Comparison of ENCODE assay signal across 8 cellular contexts in genomic region chr11:17353228-17354021, GRCh38. TPM values are rescaled to one million over a fixed set of nuclear protein-coding genes. Genes with fewer than 3 reads are reported as not detected.
A peak's percentile ranks its signal among the peaks of the same experiment; 100 is the strongest.
DNase-seq lines count a peak whose midpoint lies in the region; ATAC-seq, FAIRE-seq and TF ChIP-seq lines count a peak whose summit lies in the region.

No MANE protein-coding gene starts in this region.

- ATAC-seq in activated T-cell treated with anti-CD3 and anti-CD28 coated beads, Interleukin-2, amount 50 U/mL, for 4 hours = peak; percentile 48 to 52
- no peak for ATAC-seq in HG03378 (IDR thresholded peaks at IDR 0.05; ENCODE audit: unreplicated experiment)

- peaks cover 22% of the 10 kb centered on the region for H3K79me2 ChIP-seq in OCI-LY7 (ENCODE audit: insufficient read depth, low read depth, low read length)

- no peaks in the 10 kb centered on the region for H3K9me2 ChIP-seq in OCI-LY7 (ENCODE audit: insufficient read depth, low read length)

- intact Hi-C loops in OCI-LY7 (cut with micrococcal nuclease; ENCODE audit: unreplicated experiment) (loop anchor here (1.0 to 2.0 kb wide), 4 partner anchors 77 to 276 kb away; partner anchors contain the start of genes NUCB2 and RPS13), esophagus muscularis mucosa (cut with DNase I) (no loop called here)

- no peak for TF ChIP-seq CTCF in OCI-LY7 (conservative IDR thresholded peaks at IDR 0.05; ENCODE audit: low read length)
- no peak for TF ChIP-seq CTCF in esophagus muscularis mucosa (IDR thresholded peaks at IDR 0.05)

- H3K4me2 ChIP-seq in OCI-LY7 (ENCODE audit: low read length) = peak overlapping the region; percentile 95

- TF ChIP-seq POLR2A in GM12891 (IDR thresholded peaks at IDR 0.05; ENCODE audit: low read depth, low read length) = no peak
- no peak for TF ChIP-seq POLR2A in esophagus muscularis mucosa (IDR thresholded peaks at IDR 0.05; ENCODE audit: low read depth)

- H3K4me1 Mint-ChIP-seq in activated T-cell treated with anti-CD3 and anti-CD28 coated beads, Interleukin-2, amount 50 U/mL, for 4 hours (ENCODE audit: low read depth) = peaks cover 36% of the 10 kb centered on the region

- H3K36me3 ChIP-seq in OCI-LY7 (ENCODE audit: insufficient read depth, low read length) (peaks cover 19% of the 10 kb centered on the region), esophagus muscularis mucosa (peaks cover 0 to 7% (median 3%) of the 10 kb centered on the region in 4 donors), mucosa of rectum (ENCODE audit: control insufficient read depth in 2 of 2, insufficient read depth in 2 of 2, low read length in 2 of 2) (peaks cover 0 to 5% of the 10 kb centered on the region in 2 donors)

- no peak for TF ChIP-seq EP300 in esophagus muscularis mucosa (IDR thresholded peaks at IDR 0.05)

- H3K4me1 ChIP-seq in OCI-LY7 (ENCODE audit: insufficient read depth, low read length, poor library complexity, severe bottlenecking) = peaks cover 26% of the 10 kb centered on the region
- H3K4me1 ChIP-seq in esophagus muscularis mucosa = peaks cover 13 to 34% (median 23%) of the 10 kb centered on the region in 4 donors
- peaks cover 16 to 17% of the 10 kb centered on the region in 2 donors for H3K4me1 ChIP-seq in mucosa of rectum (ENCODE audit: control insufficient read depth in 2 of 2, insufficient read depth in 2 of 2, low read length in 2 of 2)

- no TSS peak for BruUV-seq in OCI-LY7 (replicated peaks; lab: Mats Ljungman, UMichigan)

- peak overlapping the region; percentile 61 for H2AFZ ChIP-seq in OCI-LY7 (ENCODE audit: low read length)

- H3K27me3 ChIP-seq in esophagus muscularis mucosa (no peaks in the 10 kb centered on the region), mucosa of rectum (ENCODE audit: control insufficient read depth in 2 of 2, insufficient read depth in 2 of 2, low read length in 2 of 2) (no peaks in the 10 kb centered on the region)

- under 1% methylated on average over 52 of the region's 60 CpGs for WGBS in esophagus muscularis mucosa

- peak overlapping the region; percentile 63 to 76 for H3K9ac ChIP-seq in mucosa of rectum (ENCODE audit: low read depth in 1 of 2, low read length in 2 of 2)

- peak overlapping the region; percentile 93 for H3K4me3 Mint-ChIP-seq in activated T-cell treated with anti-CD3 and anti-CD28 coated beads, Interleukin-2, amount 50 U/mL, for 4 hours

- CTCF ChIA-PET in OCI-LY7 (lab: Charles Lee; ENCODE audit: unreplicated experiment) = interaction anchor here (0.6 to 0.7 kb wide), 2 partner anchors 9 to 28 kb away, joined by 3 read pairs; no protein-coding TSS in a partner anchor

- no peaks in the 10 kb centered on the region for H3K36me3 Mint-ChIP-seq in activated T-cell treated with anti-CD3 and anti-CD28 coated beads, Interleukin-2, amount 50 U/mL, for 4 hours (ENCODE audit: insufficient read depth)

- H3K9me3 Mint-ChIP-seq in activated T-cell treated with anti-CD3 and anti-CD28 coated beads, Interleukin-2, amount 50 U/mL, for 4 hours = no peaks in the 10 kb centered on the region

- no peak for FAIRE-seq in GM12891 (lab: Jason Lieb, UNC)

- H3K9me3 ChIP-seq in OCI-LY7 (ENCODE audit: low read length) = peaks cover 5% of the 10 kb centered on the region; the same call in 1 of the 2 replicates
- no peaks in the 10 kb centered on the region for H3K9me3 ChIP-seq in esophagus muscularis mucosa
- no peaks in the 10 kb centered on the region for H3K9me3 ChIP-seq in mucosa of rectum (ENCODE audit: control insufficient read depth in 2 of 2, low read length in 2 of 2)

- peaks cover 4% of the 10 kb centered on the region for H3K27me3 Mint-ChIP-seq in activated T-cell treated with anti-CD3 and anti-CD28 coated beads, Interleukin-2, amount 50 U/mL, for 4 hours (ENCODE audit: low read depth)

- POLR2A ChIA-PET in OCI-LY7 (lab: Charles Lee) = interaction anchor here (1.6 kb wide), 2 partner anchors 77 to 275 kb away, joined by 5 read pairs; partner anchors contain the start of gene NUCB2

- H3K4me3 ChIP-seq in OCI-LY7 (ENCODE audit: low read depth, low read length, poor library complexity, severe bottlenecking) = peak overlapping the region; percentile 70
- H3K4me3 ChIP-seq in esophagus muscularis mucosa = peak overlapping the region; percentile 58 to 85 (median 72)
- H3K4me3 ChIP-seq in mucosa of rectum (ENCODE audit: low read length in 2 of 2) = peak overlapping the region; percentile 58 to 87

- H3K27ac ChIP-seq in OCI-LY7 (ENCODE audit: low read depth, low read length, poor library complexity, severe bottlenecking) (peak overlapping the region; percentile 72), esophagus muscularis mucosa (replicated peaks in 1 of 4) (peak overlapping the region; percentile 82 to 94 (median 88)), mucosa of rectum (ENCODE audit: low read depth in 2 of 2, low read length in 2 of 2) (peak overlapping the region; percentile 89 to 90)

- no peaks in the 10 kb centered on the region for H4K20me1 ChIP-seq in OCI-LY7 (ENCODE audit: insufficient read depth, low read length)

- DNase-seq in GM12891 (ENCODE audit: insufficient read length, low spot score) (peak; percentile 29), HuH-7 (ENCODE audit: low spot score) (peak; percentile 49), OCI-LY7 (ENCODE audit: low spot score) (peak; percentile 69), esophagus muscularis mucosa (ENCODE audit: extremely low spot score) (no peak)
- peak; percentile 61 for DNase-seq in activated T-cell treated with anti-CD3 and anti-CD28 coated beads, Interleukin-2, amount 50 U/mL, for 4 hours
- DNase-seq in stimulated activated CD8-positive, alpha-beta memory T cell treated with anti-CD3 and anti-CD28 coated beads, Interleukin-7, amount 100 ng/mL, for 48 hours (ENCODE audit: extremely low read depth in 1 of 2, low read depth in 1 of 2) = peak; percentile 59 to 72

TF ChIP-seq in GM12891, 5 proteins besides CTCF, POLR2A, EP300 and RAD21:
- no peak for TF ChIP-seq PAX5 (IDR thresholded peaks at IDR 0.05; ENCODE audit: insufficient read depth, low read length, severe bottlenecking)

RNA-seq across cellular contexts. Expression of gene NCR3LG1, which starts 1.8 kb away (rescaled TPM):
- polyA plus RNA-seq in GM12891 (2012; ENCODE audit: low read depth, missing spikeins) = 0.31 TPM
- 6.0 and 7.7 TPM in 2 replicates for total RNA-seq in OCI-LY7 (2014; rRNA removed; shearing (Covaris generic))
- total RNA-seq in OCI-LY7 (2022) (22.3 and 23.0 TPM in 2 replicates), esophagus muscularis mucosa (1 to 10 TPM; 1.7 to 3.6 (median 2.4) TPM)
- total RNA-seq in activated T-cell treated with anti-CD3 and anti-CD28 coated beads, Interleukin-2, amount 50 U/mL, for 4 hours = 1 to 10 TPM; 3.2 to 4.2 (median 3.4) TPM

RNA-seq across cellular contexts. Expression of gene KCNJ11, which starts 35.0 kb away (rescaled TPM):
- 0.19 TPM for polyA plus RNA-seq in GM12891 (2012; ENCODE audit: low read depth, missing spikeins)
- total RNA-seq in OCI-LY7 (2014; rRNA removed; shearing (Covaris generic)) = 5.1 and 7.0 TPM in 2 replicates
- total RNA-seq in OCI-LY7 (2022) (7.5 and 8.0 TPM in 2 replicates), esophagus muscularis mucosa (1 to 10 TPM in 2 of 4 donors, under 1 TPM in 1, not detected in 1; 0.66 to 6.5 (median 2.5) TPM)
- total RNA-seq in activated T-cell treated with anti-CD3 and anti-CD28 coated beads, Interleukin-2, amount 50 U/mL, for 4 hours = under 1 TPM; 0.60 to 0.95 (median 0.68) TPM
